Comparison of ENCODE assay signal across 8 cellular contexts in the genomic region with DNA sequence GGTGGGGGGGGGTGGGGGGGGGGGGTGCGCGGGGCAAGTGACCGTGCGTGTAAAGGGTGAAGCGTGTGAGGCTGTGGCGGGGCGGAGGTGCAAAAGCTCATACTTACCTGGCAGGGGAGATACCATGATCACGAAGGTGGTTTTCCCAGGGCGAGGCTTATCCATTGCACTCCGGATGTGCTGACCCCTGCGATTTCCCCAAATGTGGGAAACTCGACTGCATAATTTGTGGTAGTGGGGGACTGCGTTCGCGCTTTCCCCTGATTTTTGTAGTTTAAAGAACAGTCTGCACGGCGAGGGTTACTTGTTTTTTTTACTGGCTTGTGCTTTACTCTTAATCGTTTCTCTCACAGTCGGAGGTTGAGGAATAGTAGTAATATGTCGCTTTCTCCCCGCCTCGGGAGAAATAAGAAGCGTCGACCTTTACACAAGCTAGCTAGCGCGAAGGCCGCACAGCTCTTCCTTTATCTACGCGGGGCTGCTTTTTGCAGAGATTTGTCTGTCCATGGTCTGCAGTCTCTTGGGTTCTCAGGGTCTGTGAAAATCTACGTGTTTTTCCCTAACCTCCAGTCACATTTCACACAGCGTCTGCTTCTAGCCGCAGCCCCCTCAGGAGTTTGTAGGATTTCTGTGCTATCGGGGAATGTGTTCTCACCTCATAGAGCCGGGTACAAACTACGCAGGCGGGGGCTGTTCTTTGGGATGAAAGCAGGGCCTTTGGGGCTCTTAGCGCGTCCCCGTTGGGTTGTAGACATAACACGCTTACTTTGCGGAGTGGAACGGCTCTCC.
DNase-seq lines count a peak whose midpoint lies in the region; ATAC-seq and TF ChIP-seq lines count a peak whose summit lies in the region.
"Not testable (repeated sequence)": the region's sequence is repeated elsewhere in the genome, so short reads cannot be mapped to it uniquely, and the experiment has no call there.

No MANE protein-coding gene starts in this region.

- H2BK12ac ChIP-seq in neuronal stem cell (ENCODE audit: low read length), result not testable (repeated sequence)

- H4K8ac ChIP-seq in neuronal stem cell (ENCODE audit: low read depth, low read length), result not testable (repeated sequence)

- not testable (repeated sequence) for H4K91ac ChIP-seq in neuronal stem cell (ENCODE audit: low read depth, low read length, poor library complexity)

- H2BK120ac ChIP-seq in neuronal stem cell (ENCODE audit: low read depth, low read length), result not testable (repeated sequence)

- H3K9me2 ChIP-seq in MM.1S (replicated peaks; ENCODE audit: insufficient read depth, low read length), result not testable (repeated sequence)

- not testable (repeated sequence) for H2BK15ac ChIP-seq in neuronal stem cell (ENCODE audit: low read length)

- H3K4me2 ChIP-seq in MM.1S (ENCODE audit: low read depth, low read length) (peak overlapping the region; percentile 57; the same call in 1 of the 2 replicates), neuronal stem cell (ENCODE audit: insufficient read depth, low read length, poor library complexity, severe bottlenecking) (peak overlapping the region; percentile 46)

- in situ Hi-C loops in G401 (cut with HindIII; ENCODE audit: low sequenced_read_pairs), result not testable (repeated sequence)

- not testable (repeated sequence) for H3K14ac ChIP-seq in neuronal stem cell (ENCODE audit: low read length)

- H3K4me3 ChIP-seq in MM.1S (ENCODE audit: low read length) (peak overlapping the region; percentile 37; the same call in 1 of the 2 replicates), neuronal stem cell (ENCODE audit: low read length in 2 of 2) (peak overlapping the region; percentile 28 to 31), subcutaneous abdominal adipose tissue (ENCODE audit: low read depth in 1 of 5, low read length in 5 of 5) (peak overlapping the region; percentile 34 to 51 (median 44))

- not testable (repeated sequence) for H3K4ac ChIP-seq in neuronal stem cell (ENCODE audit: low read length)

- H3K18ac ChIP-seq in neuronal stem cell (ENCODE audit: low read length), result not testable (repeated sequence)

- not testable (repeated sequence) for H4K20me1 ChIP-seq in MM.1S (ENCODE audit: insufficient read depth, low read length)

- not testable (repeated sequence) for H3K79me1 ChIP-seq in neuronal stem cell (ENCODE audit: low read depth, low read length)

- not testable (repeated sequence) for H3K36me3 ChIP-seq in MM.1S (replicated peaks; ENCODE audit: insufficient read depth, low read length); neuronal stem cell (replicated peaks in 1 of 2; ENCODE audit: control insufficient read depth in 2 of 2, insufficient read depth in 2 of 2, low read length in 2 of 2); subcutaneous abdominal adipose tissue (ENCODE audit: control insufficient read depth in 5 of 5, insufficient read depth in 5 of 5, low read length in 5 of 5)

- ATAC-seq in foreskin keratinocyte, result peak; percentile 91

- H3K9me3 ChIP-seq in MM.1S (replicated peaks; ENCODE audit: insufficient read depth, low read length); neuronal stem cell (replicated peaks in 1 of 2; ENCODE audit: control insufficient read depth in 2 of 2, insufficient read depth in 1 of 2, low read depth in 1 of 2, low read length in 2 of 2); subcutaneous abdominal adipose tissue (ENCODE audit: control insufficient read depth in 5 of 5, low read length in 5 of 5): not testable (repeated sequence)

- H3K27me3 ChIP-seq in MM.1S (replicated peaks; ENCODE audit: insufficient read depth, low read length); foreskin keratinocyte; neuronal stem cell (ENCODE audit: control insufficient read depth in 3 of 3, insufficient read depth in 3 of 3, low read depth in 1 of 3, low read length in 3 of 3); subcutaneous abdominal adipose tissue (ENCODE audit: control insufficient read depth in 5 of 5, insufficient read depth in 4 of 5, low read length in 5 of 5): not testable (repeated sequence)

- H3F3A ChIP-seq in MM.1S (ENCODE audit: insufficient read depth, low read length), result not testable (repeated sequence)

- DNase-seq in G401 (ENCODE audit: low spot score) (peak; percentile 97), HCEC 1CT (peak; percentile 99), MM.1S (peak; percentile 99), SHP77 treated with DMSO at 0.1 percent for 48 hours (lab: John Stamatoyannopoulos, UW) (peak; percentile 100), activated gamma-delta T cell treated with Interleukin-2 at 50 U/mL for 16 hours (peak; percentile 58), foreskin keratinocyte (peak; percentile 96 to 99), neuronal stem cell (ENCODE audit: low spot score) (peak; percentile 87)

- not testable (repeated sequence) for H2AFZ ChIP-seq in MM.1S (ENCODE audit: low read length)
- H2AFZ ChIP-seq in neuronal stem cell (ENCODE audit: low read length), result peak overlapping the region; percentile 67

- H2BK5ac ChIP-seq in neuronal stem cell (ENCODE audit: low read length), result not testable (repeated sequence)

- not testable (repeated sequence) for TF ChIP-seq CTCF in MM.1S (IDR thresholded peaks at IDR 0.05; ENCODE audit: low read length); foreskin keratinocyte (conservative IDR thresholded peaks at IDR 0.05)

- not testable (repeated sequence) for H2AK5ac ChIP-seq in neuronal stem cell (ENCODE audit: low read depth, low read length)

- H3K27ac ChIP-seq in MM.1S (ENCODE audit: low read length) (peak overlapping the region; percentile 87; the same call in 1 of the 2 replicates), foreskin keratinocyte (peak overlapping the region; percentile 42), neuronal stem cell (replicated peaks; ENCODE audit: low read length) (peak overlapping the region; percentile 80), subcutaneous abdominal adipose tissue (ENCODE audit: low read depth, low read length) (peak overlapping the region; percentile 82)

- H3K9ac ChIP-seq in MM.1S (ENCODE audit: low read length) (peak overlapping the region; percentile 67; the same call in 1 of the 2 replicates), subcutaneous abdominal adipose tissue (ENCODE audit: low read length in 5 of 5) (peak overlapping the region in 3 of 5 donors; percentile 12 to 56 (median 39))
- H3K9ac ChIP-seq in neuronal stem cell (ENCODE audit: low read depth, low read length, poor library complexity), result not testable (repeated sequence)

- H3K4me1 ChIP-seq in MM.1S (ENCODE audit: low read length); foreskin keratinocyte; neuronal stem cell (ENCODE audit: control insufficient read depth in 2 of 2, insufficient read depth in 1 of 2, low read depth in 1 of 2, low read length in 2 of 2); subcutaneous abdominal adipose tissue (ENCODE audit: control insufficient read depth in 5 of 5, insufficient read depth in 5 of 5, low read length in 5 of 5): not testable (repeated sequence)

- WGBS in neuronal stem cell (ENCODE audit: extremely low coverage in 2 of 2, insufficient read length in 2 of 2, insufficient replicate concordance in 1 of 2), 2 donors, result no CpG with 5 or more reads among the region's 42 CpGs

- not testable (repeated sequence) for H3K79me2 ChIP-seq in MM.1S (ENCODE audit: low read length)

- not testable (repeated sequence) for H3K23ac ChIP-seq in neuronal stem cell (ENCODE audit: low read depth, low read length, poor library complexity)

Comparison
In these comparisons a context has a peak if more than half of its experiments do, and no peak if none do; other contexts are left out.
1. Peak in every context shown above with its lines: DNase-seq, ATAC-seq, H3K4me3 ChIP-seq and H3K27ac ChIP-seq.